ENCODE assay signal across 13 cellular contexts in genomic region chr15:74775132-74775562, GRCh38. TPM values are rescaled to one million over a fixed set of nuclear protein-coding genes. Genes with fewer than 3 reads are reported as not detected.
DNase-seq lines count a peak whose midpoint lies in the region; ATAC-seq, FAIRE-seq and TF ChIP-seq lines count a peak whose summit lies in the region.
"Had no signal": no experiment of that assay in that cellular context is flagged by ENCODE, and none has a peak within 500 bp of the region (broad histone marks: within the 10 kb centered on the region; RNA-seq: fewer than 3 reads in every experiment).

No MANE protein-coding gene starts in this region.

- no peaks in the 10 kb centered on the region for H3K36me3 Mint-ChIP-seq in CD14-positive monocyte

- no peaks in the 10 kb centered on the region for H3K36me3 ChIP-seq in SU-DHL-6 (ENCODE audit: low read length)
- H3K36me3 ChIP-seq: sigmoid colon had no signal

- peak overlapping the region in 1 of 2 donors; percentile 51 for H3K4me3 Mint-ChIP-seq in CD14-positive monocyte

- intact Hi-C loops in CD14-positive monocyte (cut with micrococcal nuclease) = loop anchor here in 1 of 2 donors (1.0 kb wide), 1 partner anchor 8 kb away; no protein-coding TSS in a partner anchor

- peak overlapping the region; percentile 41 for H3K9ac ChIP-seq in SU-DHL-6 (ENCODE audit: low read length)

- DNase-seq in CD14-positive monocyte (ENCODE audit: low spot score) = no peak
- no peak for DNase-seq in GM12891 (ENCODE audit: insufficient read length, low spot score)
- no peak for DNase-seq in activated effector memory CD4-positive, alpha-beta T cell treated with anti-CD3 and anti-CD28 coated beads, Interleukin-2, amount 50 U/mL, for 16 hours
- DNase-seq in HUDEP-2 (lab: John Stamatoyannopoulos, UW; ENCODE audit: unreplicated experiment in 76 of 76) = no peak
- no peak for DNase-seq in SIG-M5 treated with dmso at 0.1 percent for 504 hours (lab: John Stamatoyannopoulos, UW; ENCODE audit: unreplicated experiment)
- DNase-seq: NCI-H2107, sigmoid colon had no signal

- no peaks in the 10 kb centered on the region for H3K9me3 ChIP-seq in SU-DHL-6 (ENCODE audit: insufficient read depth, low read length)
- H3K9me3 ChIP-seq: sigmoid colon had no signal

- peaks cover 22% of the 10 kb centered on the region for H3K79me2 ChIP-seq in SU-DHL-6 (ENCODE audit: insufficient read depth, low read length)

- H3K4me3 ChIP-seq in SU-DHL-6 (ENCODE audit: insufficient read depth, low read length, poor library complexity, severe bottlenecking) = peak overlapping the region; percentile 16
- H3K4me3 ChIP-seq: sigmoid colon, SK-N-MC had no signal

- peaks cover 3 to 8% (median 5%) of the 10 kb centered on the region in 3 donors for H3K27me3 Mint-ChIP-seq in CD14-positive monocyte (ENCODE audit: low read depth in 3 of 3)

- TF ChIP-seq CTCF in CD14-positive monocyte (IDR thresholded peaks at IDR 0.05) (no peak), SU-DHL-6 (IDR thresholded peaks at IDR 0.05; ENCODE audit: insufficient read depth, low read length, poor library complexity, severe bottlenecking) (no peak)

- no peak overlapping the region for H2AFZ ChIP-seq in SU-DHL-6 (ENCODE audit: low read depth, low read length, severe bottlenecking)

- no peak for TF ChIP-seq POLR2A in GM12891 (IDR thresholded peaks at IDR 0.05; ENCODE audit: low read depth, low read length)

- ATAC-seq in HG02840 (IDR thresholded peaks at IDR 0.05; ENCODE audit: low FRiP score, unreplicated experiment) = no peak
- ATAC-seq: left colon had no signal

- peak; percentile 64 for FAIRE-seq in GM12891 (lab: Jason Lieb, UNC)

- no peaks in the 10 kb centered on the region for H3K9me2 ChIP-seq in SU-DHL-6 (replicated peaks; ENCODE audit: insufficient read depth, low read length)

- H3K27ac ChIP-seq in SU-DHL-6 (ENCODE audit: low read depth, low read length) = peak overlapping the region; percentile 96
- peak overlapping the region; percentile 4 for H3K27ac ChIP-seq in layer of hippocampus (ENCODE audit: low read depth, low read length)
- H3K27ac ChIP-seq: sigmoid colon, SK-N-MC had no signal

- H3K27me3 ChIP-seq in SU-DHL-6 (ENCODE audit: low read length) (no peaks in the 10 kb centered on the region), layer of hippocampus (ENCODE audit: control insufficient read depth, insufficient read depth, low read length) (no peaks in the 10 kb centered on the region)
- H3K27me3 ChIP-seq: sigmoid colon had no signal

- H3K9me3 Mint-ChIP-seq in CD14-positive monocyte = peaks cover 0 to 3% (median 0%) of the 10 kb centered on the region in 7 donors

- H3K4me1 Mint-ChIP-seq in CD14-positive monocyte = peaks cover 80% of the 10 kb centered on the region

- H4K20me1 ChIP-seq in SU-DHL-6 (ENCODE audit: low read depth, low read length) = no peaks in the 10 kb centered on the region

- H3K27ac Mint-ChIP-seq in CD14-positive monocyte = peak overlapping the region; percentile 42 to 99 (median 79)

- peaks cover 46% of the 10 kb centered on the region for H3F3A ChIP-seq in SU-DHL-6 (ENCODE audit: insufficient read depth)

- peak overlapping the region; percentile 59 for H3K4me2 ChIP-seq in SU-DHL-6 (ENCODE audit: low read depth, low read length, poor library complexity, severe bottlenecking)

TF ChIP-seq in GM12891, 5 proteins besides CTCF, POLR2A, EP300 and RAD21:
- TF ChIP-seq POU2F2 (IDR thresholded peaks at IDR 0.05; ENCODE audit: low read depth, low read length) (peak; percentile 96), TAF1 (IDR thresholded peaks at IDR 0.05; ENCODE audit: low read depth, low read length) (no peak), PAX5 (IDR thresholded peaks at IDR 0.05; ENCODE audit: insufficient read depth, low read length, severe bottlenecking) (no peak)

RNA-seq across cellular contexts. Expression of gene CSK, which starts 6.7 kb away (rescaled TPM):
- polyA plus RNA-seq in CD14-positive monocyte = 100 to 1,000 TPM in 1 of 2 donors, 10 to 100 TPM in 1; 79.0 to 106 TPM
- 116 TPM for polyA plus RNA-seq in GM12891 (2012; ENCODE audit: low read depth, missing spikeins)

RNA-seq across cellular contexts. Expression of gene CYP1A2, which starts 26.5 kb away (rescaled TPM):
- not detected for polyA plus RNA-seq in CD14-positive monocyte
- not detected for polyA plus RNA-seq in GM12891 (2012; ENCODE audit: low read depth, missing spikeins)
- polyA plus RNA-seq: neural cell, sigmoid colon had no signal

RNA-seq across cellular contexts. Expression of gene LMAN1L, which starts 37.5 kb away (rescaled TPM):
- polyA plus RNA-seq in CD14-positive monocyte = not detected
- 0.28 TPM for polyA plus RNA-seq in GM12891 (2012; ENCODE audit: low read depth, missing spikeins)
- polyA plus RNA-seq: neural cell had no signal

RNA-seq across cellular contexts. Expression of gene CYP1A1, which starts 49.8 kb away (rescaled TPM):
- not detected for polyA plus RNA-seq in CD14-positive monocyte
- 1.1 TPM for polyA plus RNA-seq in GM12891 (2012; ENCODE audit: low read depth, missing spikeins)

RNA-seq across cellular contexts. Expression of gene CPLX3, which starts 51.3 kb away (rescaled TPM):
- polyA plus RNA-seq in CD14-positive monocyte = not detected
- polyA plus RNA-seq in GM12891 (2012; ENCODE audit: low read depth, missing spikeins) = 0.15 TPM
